Comparison of ENCODE assay signal across 22 cellular contexts in genomic region chr16:2081685-2082084, GRCh38. TPM values are rescaled to one million over a fixed set of nuclear protein-coding genes. Genes with fewer than 3 reads are reported as not detected.
A peak's percentile ranks its signal among the peaks of the same experiment; 100 is the strongest.
DNase-seq lines count a peak whose midpoint lies in the region; ATAC-seq and TF ChIP-seq lines count a peak whose summit lies in the region.
"Had no signal": no experiment of that assay in that cellular context is flagged by ENCODE, and none has a peak within 500 bp of the region (broad histone marks: within the 10 kb centered on the region; RNA-seq: fewer than 3 reads in every experiment).

No MANE protein-coding gene starts in this region.

- WGBS in esophagus muscularis mucosa = 60% methylated on average over 1 of the region's 17 CpGs

- H3K4me1 ChIP-seq in esophagus muscularis mucosa (peaks cover 16 to 31% (median 29%) of the 10 kb centered on the region in 4 donors), mucosa of rectum (ENCODE audit: control insufficient read depth in 2 of 2, insufficient read depth in 2 of 2, low read length in 2 of 2) (peaks cover 10 to 15% of the 10 kb centered on the region in 2 donors), uterus (no peaks in the 10 kb centered on the region)

- DNase-seq in Right ventricle myocardium superior (no peak), Right ventricle myocardium inferior (ENCODE audit: missing footprints) (no peak), esophagus muscularis mucosa (ENCODE audit: extremely low spot score) (no peak), uterus (no peak), MG63 (no peak), NCI-H345 treated with DMSO at 0.1 percent for 48 hours (lab: John Stamatoyannopoulos, UW; ENCODE audit: unreplicated experiment) (no peak)
- no peak for DNase-seq in activated CD4-positive, alpha-beta T cell treated with anti-CD3 and anti-CD28 coated beads, Interleukin-2, amount 50 U/mL, for 4 hours
- DNase-seq: activated CD4-positive, alpha-beta T cell treated with anti-CD3 and anti-CD28 coated beads, Interleukin-2, amount 10 ng/mL, durations not matched to agents 7 days and 5 days; activated CD8-positive, alpha-beta memory T cell treated with anti-CD3 and anti-CD28 coated beads, Interleukin-2, amount 50 U/mL, for 48 hours; activated gamma-delta T cell treated with Interleukin-2 at 50 U/mL for 16 hours; BE2C; EL; HCEC 1CT; kidney glomerular epithelial cell; midbrain; NCI-H1417 treated with DMSO at 0.1 percent for 48 hours; SIG-M5; stimulated activated CD4-positive, alpha-beta T cell treated with anti-CD3 and anti-CD28 coated beads, Interleukin-4, amount 100 ng/mL, for 4 hours; T-helper 1 cell had no signal

- TF ChIP-seq CTCF in esophagus muscularis mucosa (IDR thresholded peaks at IDR 0.05) = no peak
- no peak for TF ChIP-seq CTCF in uterus (IDR thresholded peaks at IDR 0.05)

- H3K27me3 ChIP-seq in esophagus muscularis mucosa (no peaks in the 10 kb centered on the region), mucosa of rectum (ENCODE audit: control insufficient read depth in 2 of 2, insufficient read depth in 2 of 2, low read length in 2 of 2) (no peaks in the 10 kb centered on the region), uterus (no peaks in the 10 kb centered on the region), MG63 (no peaks in the 10 kb centered on the region)
- H3K27me3 ChIP-seq: BE2C, cardiac muscle cell had no signal

- TF ChIP-seq POLR2A in esophagus muscularis mucosa (IDR thresholded peaks at IDR 0.05; ENCODE audit: low read depth) (no peak), uterus (IDR thresholded peaks at IDR 0.05) (no peak)

- H3K4me3 ChIP-seq in esophagus muscularis mucosa = no peak overlapping the region
- H3K4me3 ChIP-seq in mucosa of rectum (ENCODE audit: low read length in 2 of 2) = no peak overlapping the region
- no peak overlapping the region for H3K4me3 ChIP-seq in uterus
- no peak overlapping the region for H3K4me3 ChIP-seq in MG63
- H3K4me3 ChIP-seq: cardiac muscle cell, smooth muscle cell had no signal

- H3K27ac ChIP-seq in esophagus muscularis mucosa (replicated peaks in 1 of 4) = peak overlapping the region; percentile 10 to 53 (median 40)
- H3K27ac ChIP-seq in mucosa of rectum (ENCODE audit: low read depth in 2 of 2, low read length in 2 of 2) = peak overlapping the region; percentile 9 to 13
- peak overlapping the region; percentile 48 to 60 for H3K27ac ChIP-seq in uterus
- H3K27ac ChIP-seq: cardiac muscle cell had no signal

- intact Hi-C loops in Right ventricle myocardium superior (cut with DNase I) (no loop called here), Right ventricle myocardium inferior (cut with DNase I) (no loop called here), esophagus muscularis mucosa (cut with DNase I) (no loop called here), uterus (cut with DNase I; ENCODE audit: low total_unique reads) (no loop called here)

- H3K9me3 ChIP-seq in esophagus muscularis mucosa (no peaks in the 10 kb centered on the region), mucosa of rectum (ENCODE audit: control insufficient read depth in 2 of 2, low read length in 2 of 2) (no peaks in the 10 kb centered on the region), uterus (no peaks in the 10 kb centered on the region), MG63 (no peaks in the 10 kb centered on the region)
- H3K9me3 ChIP-seq: BE2C had no signal

- no peak for TF ChIP-seq EP300 in esophagus muscularis mucosa (IDR thresholded peaks at IDR 0.05)

- ATAC-seq in Right ventricle myocardium superior (ENCODE audit: poor library complexity) (peak; percentile 1), Right ventricle myocardium inferior (no peak)

- H3K9ac ChIP-seq in mucosa of rectum (ENCODE audit: low read depth in 1 of 2, low read length in 2 of 2) = no peak overlapping the region

- H3K36me3 ChIP-seq in esophagus muscularis mucosa (peaks cover 19 to 100% (median 97%) of the 10 kb centered on the region in 4 donors), mucosa of rectum (ENCODE audit: control insufficient read depth in 2 of 2, insufficient read depth in 2 of 2, low read length in 2 of 2) (peaks cover 44 to 60% of the 10 kb centered on the region in 2 donors), uterus (no peaks in the 10 kb centered on the region), MG63 (peaks cover 47% of the 10 kb centered on the region)

RNA-seq across cellular contexts. Expression of gene TSC2, which starts 33.9 kb away (rescaled TPM):
- 67.8 TPM for total RNA-seq in Right ventricle myocardium superior
- 62.8 TPM for total RNA-seq in Right ventricle myocardium inferior
- 10 to 100 TPM; 41.3 to 71.7 (median 52.0) TPM for total RNA-seq in esophagus muscularis mucosa
- total RNA-seq in uterus = 100 to 1,000 TPM in 2 of 4 donors, 10 to 100 TPM in 2; 53.8 to 347 (median 131) TPM
- total RNA-seq in MG63 (2014; rRNA removed; shearing (Covaris generic); ENCODE audit: low replicate concordance) = 24.1 and 64.4 TPM in 2 replicates

RNA-seq across cellular contexts. Expression of gene NTHL1, which starts 34.1 kb away (rescaled TPM):
- total RNA-seq in Right ventricle myocardium superior (26.2 TPM), Right ventricle myocardium inferior (23.3 TPM), esophagus muscularis mucosa (10 to 100 TPM; 11.8 to 25.2 (median 18.9) TPM), uterus (10 to 100 TPM; 18.8 to 58.4 (median 27.6) TPM)
- total RNA-seq in MG63 (2014; rRNA removed; shearing (Covaris generic); ENCODE audit: low replicate concordance) = 57.1 and 74.7 TPM in 2 replicates

RNA-seq across cellular contexts. Expression of gene PKD1, which starts 54.0 kb away (rescaled TPM):
- 82.8 TPM for total RNA-seq in Right ventricle myocardium superior
- total RNA-seq in Right ventricle myocardium inferior = 85.8 TPM
- 100 to 1,000 TPM; 297 to 459 (median 366) TPM for total RNA-seq in esophagus muscularis mucosa
- 100 to 1,000 TPM; 149 to 383 (median 197) TPM for total RNA-seq in uterus
- 60.2 and 106 TPM in 2 replicates for total RNA-seq in MG63 (2014; rRNA removed; shearing (Covaris generic); ENCODE audit: low replicate concordance)

RNA-seq across cellular contexts. Expression of gene NHERF2, which starts 55.0 kb away (rescaled TPM):
- total RNA-seq in Right ventricle myocardium superior (258 TPM), Right ventricle myocardium inferior (292 TPM), esophagus muscularis mucosa (100 to 1,000 TPM in 2 of 4 donors, 10 to 100 TPM in 2; 45.3 to 130 (median 88.3) TPM), uterus (10 to 100 TPM; 10.3 to 97.1 (median 33.1) TPM)
- total RNA-seq in MG63 (2014; rRNA removed; shearing (Covaris generic); ENCODE audit: low replicate concordance) = 15.9 and 19.0 TPM in 2 replicates
